ENCODE assay signal across 8 cellular contexts in the genomic region with DNA sequence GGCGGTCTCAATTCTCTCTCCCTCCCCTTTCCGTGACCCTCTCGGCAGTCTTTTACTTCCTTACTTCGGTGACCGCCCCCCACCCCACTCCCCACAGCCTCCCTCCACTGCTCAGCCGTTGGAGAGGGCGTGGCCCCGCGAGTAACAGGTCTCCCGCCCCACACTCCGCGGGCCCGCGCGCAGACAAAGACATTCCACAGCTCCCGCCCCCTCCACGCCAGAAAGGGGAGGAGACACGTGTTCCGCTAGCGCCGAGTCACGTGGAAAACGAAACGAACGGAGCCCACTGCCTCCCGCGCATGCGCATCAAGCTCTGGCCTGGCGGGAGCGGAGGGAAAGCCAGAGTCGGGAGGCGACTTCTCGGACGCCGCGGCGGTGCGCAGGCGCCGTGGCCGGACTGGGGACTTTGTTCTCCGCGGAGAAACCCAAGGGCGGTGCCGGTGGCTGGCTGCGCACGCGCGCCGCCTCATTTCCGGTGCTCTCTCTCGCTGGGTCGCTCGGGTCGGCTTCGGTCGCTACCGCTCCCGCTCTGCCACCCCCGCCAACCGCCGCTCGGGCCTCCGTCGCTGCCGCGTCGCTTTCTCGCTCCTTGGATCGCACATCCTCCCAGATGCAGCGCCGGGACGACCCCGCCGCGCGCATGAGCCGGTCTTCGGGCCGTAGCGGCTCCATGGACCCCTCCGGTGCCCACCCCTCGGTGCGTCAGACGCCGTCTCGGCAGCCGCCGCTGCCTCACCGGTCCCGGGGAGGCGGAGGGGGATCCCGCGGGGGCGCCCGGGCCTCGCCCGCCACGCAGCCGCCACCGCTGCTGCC. TPM values are rescaled to one million over a fixed set of nuclear protein-coding genes. Genes with fewer than 3 reads are reported as not detected.
DNase-seq lines count a peak whose midpoint lies in the region; ATAC-seq, FAIRE-seq and TF ChIP-seq lines count a peak whose summit lies in the region.

A gene with protein sequence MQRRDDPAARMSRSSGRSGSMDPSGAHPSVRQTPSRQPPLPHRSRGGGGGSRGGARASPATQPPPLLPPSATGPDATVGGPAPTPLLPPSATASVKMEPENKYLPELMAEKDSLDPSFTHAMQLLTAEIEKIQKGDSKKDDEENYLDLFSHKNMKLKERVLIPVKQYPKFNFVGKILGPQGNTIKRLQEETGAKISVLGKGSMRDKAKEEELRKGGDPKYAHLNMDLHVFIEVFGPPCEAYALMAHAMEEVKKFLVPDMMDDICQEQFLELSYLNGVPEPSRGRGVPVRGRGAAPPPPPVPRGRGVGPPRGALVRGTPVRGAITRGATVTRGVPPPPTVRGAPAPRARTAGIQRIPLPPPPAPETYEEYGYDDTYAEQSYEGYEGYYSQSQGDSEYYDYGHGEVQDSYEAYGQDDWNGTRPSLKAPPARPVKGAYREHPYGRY (plus strand): TSS at position 483 of the 813 bp plus-strand sequence. CDS start 128 bp downstream, at position 611.

- peak within 1 kb of the TSS; percentile 91 to 97 for H3K4me3 ChIP-seq in kidney (ENCODE audit: low read length in 2 of 2)

- no peaks in the 10 kb centered on the region for H3K9me3 Mint-ChIP-seq in chondrocyte (ENCODE audit: low read depth)

- no peaks in the 10 kb centered on the region for H3K36me3 ChIP-seq in kidney (ENCODE audit: control insufficient read depth in 1 of 2, insufficient read depth in 2 of 2, low read length in 2 of 2)

- peak within 1 kb of the TSS; percentile 100 for H3K27ac Mint-ChIP-seq in chondrocyte (ENCODE audit: unreplicated experiment)

- H3K4me1 ChIP-seq in kidney (ENCODE audit: control insufficient read depth in 1 of 2, insufficient read depth in 1 of 2, low read depth in 1 of 2, low read length in 2 of 2): peaks cover 0 to 12% of the 10 kb centered on the region in 2 donors

- DNase-seq in AML-193 (lab: John Stamatoyannopoulos, UW) (peak; percentile 97 to 98), NCI-H510A treated with DMSO at 0.1 percent for 48 hours (lab: John Stamatoyannopoulos, UW) (peak; percentile 92), chondrocyte (ENCODE audit: low spot score) (peak; percentile 99), kidney (peak; percentile 100)
- DNase-seq in activated CD4-positive, alpha-beta T cell treated with anti-CD3 and anti-CD28 coated beads for 24 hours (ENCODE audit: low read depth in 2 of 2): peak; percentile 95 to 96
- DNase-seq in stimulated activated CD4-positive, alpha-beta T cell treated with anti-CD3 and anti-CD28 coated beads, Interleukin-15, amount 100 ng/mL, for 24 hours: peak; percentile 99

- H3K4me3 Mint-ChIP-seq in chondrocyte (ENCODE audit: unreplicated experiment): peak within 1 kb of the TSS; percentile 97

- H3K36me3 Mint-ChIP-seq in chondrocyte (ENCODE audit: low read depth): no peaks in the 10 kb centered on the region

- intact Hi-C loops in kidney (cut with DNase I): no loop called here

- H3K9ac ChIP-seq in kidney (ENCODE audit: low read length in 2 of 2): peak within 1 kb of the TSS; percentile 86 to 93

- H3K27ac ChIP-seq in kidney (ENCODE audit: low read depth in 2 of 2, low read length in 2 of 2): peak within 1 kb of the TSS; percentile 98 to 99

- TF ChIP-seq CTCF in chondrocyte (IDR thresholded peaks at IDR 0.05): no peak
- TF ChIP-seq CTCF in kidney (IDR thresholded peaks at IDR 0.05; ENCODE audit: borderline replicate concordance, extremely low read depth, insufficient read depth): no peak

- H3K4me1 Mint-ChIP-seq in chondrocyte (ENCODE audit: low read depth): peaks cover 36% of the 10 kb centered on the region

- H3K9me3 ChIP-seq in kidney (ENCODE audit: control insufficient read depth in 1 of 2, low read length in 2 of 2): no peaks in the 10 kb centered on the region

- FAIRE-seq in kidney (lab: Jason Lieb, UNC): no peak

- ATAC-seq in HG03439 (IDR thresholded peaks at IDR 0.05; ENCODE audit: unreplicated experiment): peak; percentile 86

- H3K27me3 Mint-ChIP-seq in chondrocyte (ENCODE audit: low read depth): no peaks in the 10 kb centered on the region

- TF ChIP-seq POLR2A in GM19193 (IDR thresholded peaks at IDR 0.05; ENCODE audit: extremely low read depth, insufficient read depth, insufficient read length): peak; percentile 94

RNA-seq across cellular contexts. Expression of the gene that starts here (rescaled TPM):
- total RNA-seq in chondrocyte: 90.5 to 136 TPM (median 95.1 TPM) in 3 replicates
- 121 TPM for total RNA-seq in kidney
- polyA plus RNA-seq in kidney (ENCODE audit: insufficient read depth, low read depth, low replicate concordance): 66.9 TPM

Comparison
In these comparisons a context has a peak if more than half of its experiments do, and no peak if none do; other contexts are left out.
1. Peak in every context shown above with its lines: DNase-seq, ATAC-seq, H3K4me3 ChIP-seq and H3K27ac ChIP-seq.